Comparison of ENCODE assay signal across 8 cellular contexts in genomic region chr5:14665110-14665822, GRCh38. TPM values are rescaled to one million over a fixed set of nuclear protein-coding genes. Genes with fewer than 3 reads are reported as not detected.
DNase-seq lines count a peak whose midpoint lies in the region; ATAC-seq, FAIRE-seq and TF ChIP-seq lines count a peak whose summit lies in the region.

No MANE protein-coding gene starts in this region.

- peak in 1 of 12 donors; percentile 23 for TF ChIP-seq CTCF in heart left ventricle (IDR thresholded peaks at IDR 0.05)
- no peak for TF ChIP-seq CTCF in progenitor cell of endocrine pancreas (IDR thresholded peaks at IDR 0.05; ENCODE audit: unreplicated experiment)

- H3K4me1 Mint-ChIP-seq in progenitor cell of endocrine pancreas (ENCODE audit: low read depth): peaks cover 28% of the 10 kb centered on the region

- TF ChIP-seq POLR2A in GM12891 (IDR thresholded peaks at IDR 0.05; ENCODE audit: low read depth, low read length): no peak
- TF ChIP-seq POLR2A in heart left ventricle (IDR thresholded peaks at IDR 0.05): no peak

- H3K4me1 ChIP-seq in heart left ventricle: peaks cover 0 to 60% (median 43%) of the 10 kb centered on the region in 12 donors

- H3K9me3 Mint-ChIP-seq in activated naive CD4-positive, alpha-beta T cell treated with anti-CD3 and anti-CD28 coated beads, Interleukin-2, amount 50 U/mL, for 72 hours: peaks cover 0 to 4% of the 10 kb centered on the region in 2 donors
- H3K9me3 Mint-ChIP-seq in progenitor cell of endocrine pancreas (ENCODE audit: low read depth): no peaks in the 10 kb centered on the region

- H3K36me3 ChIP-seq in heart left ventricle: peaks cover 0 to 5% (median 0%) of the 10 kb centered on the region in 9 donors

- peak overlapping the region; percentile 98 for H3K27ac Mint-ChIP-seq in activated naive CD4-positive, alpha-beta T cell treated with anti-CD3 and anti-CD28 coated beads, Interleukin-2, amount 50 U/mL, for 72 hours
- H3K27ac Mint-ChIP-seq in progenitor cell of endocrine pancreas: peak overlapping the region; percentile 93

- 2 to 3% (median 3%) methylated on average over 20 of the region's 20 CpGs for WGBS in heart left ventricle, 4 donors

- peaks cover 37 to 53% of the 10 kb centered on the region in 2 donors for H3K36me3 Mint-ChIP-seq in activated naive CD4-positive, alpha-beta T cell treated with anti-CD3 and anti-CD28 coated beads, Interleukin-2, amount 50 U/mL, for 72 hours
- H3K36me3 Mint-ChIP-seq in progenitor cell of endocrine pancreas (ENCODE audit: insufficient read depth): peaks cover 2% of the 10 kb centered on the region

- H3K27me3 ChIP-seq in heart left ventricle: no peaks in the 10 kb centered on the region

- peak overlapping the region; percentile 80 to 98 (median 91) for H3K27ac ChIP-seq in heart left ventricle

- H3K9me3 ChIP-seq in heart left ventricle: no peaks in the 10 kb centered on the region

- H3K4me3 Mint-ChIP-seq in progenitor cell of endocrine pancreas (ENCODE audit: low read depth): peak overlapping the region; percentile 87

- DNase-seq in AG08395 (ENCODE audit: low spot score) (peak; percentile 14), GM12891 (ENCODE audit: insufficient read length, low spot score) (no peak), NCI-H345 (lab: John Stamatoyannopoulos, UW) (peak; percentile 26), heart left ventricle (peak; percentile 38 to 66 (median 48)), progenitor cell of endocrine pancreas (ENCODE audit: low spot score, unreplicated experiment) (peak; percentile 12), KG1 (lab: John Stamatoyannopoulos, UW) (no peak)
- no peak for DNase-seq in activated naive CD4-positive, alpha-beta T cell treated with anti-CD3 and anti-CD28 coated beads, Interleukin-2, amount 50 U/mL, for 72 hours (ENCODE audit: low spot score in 2 of 2)
- DNase-seq in stimulated activated naive CD4-positive, alpha-beta T cell treated with Interleukin-2 at 50 U/mL for 16 hours (lab: John Stamatoyannopoulos, UW): no peak

- no peaks in the 10 kb centered on the region for H3K27me3 Mint-ChIP-seq in progenitor cell of endocrine pancreas

- peak overlapping the region; percentile 46 to 88 (median 74) for H3K4me3 ChIP-seq in heart left ventricle

- intact Hi-C loops in heart left ventricle (cut with DNase I): no loop called here

- no peak for ATAC-seq in activated naive CD4-positive, alpha-beta T cell treated with anti-CD3 and anti-CD28 coated beads, Interleukin-2, amount 50 U/mL, for 72 hours
- peak in 3 of 4 donors; percentile 16 to 40 (median 16) for ATAC-seq in heart left ventricle

- peak; percentile 31 for FAIRE-seq in GM12891 (lab: Jason Lieb, UNC)

TF ChIP-seq in GM12891, 5 proteins besides CTCF, POLR2A, EP300 and RAD21:
- TF ChIP-seq SPI1 (IDR thresholded peaks at IDR 0.05; ENCODE audit: low read depth, low read length): peak; percentile 75
- no peak for TF ChIP-seq POU2F2 (IDR thresholded peaks at IDR 0.05; ENCODE audit: low read depth, low read length)

RNA-seq across cellular contexts. Expression of gene OTULIN, which starts 0.7 kb away (rescaled TPM):
- polyA plus RNA-seq in GM12891 (2012; ENCODE audit: low read depth, missing spikeins): 12.5 TPM
- 10 to 100 TPM; 59.4 to 60.2 TPM for total RNA-seq in activated naive CD4-positive, alpha-beta T cell treated with anti-CD3 and anti-CD28 coated beads, Interleukin-2, amount 50 U/mL, for 72 hours
- 10 to 100 TPM; 19.3 to 42.0 (median 27.5) TPM for total RNA-seq in heart left ventricle
- 10 to 100 TPM in 1 of 2 donors, 1 to 10 TPM in 1; 7.6 to 12.4 TPM for polyA plus RNA-seq in heart left ventricle
- total RNA-seq in progenitor cell of endocrine pancreas: 30.0 and 36.4 TPM in 2 replicates

Comparison
In these comparisons a context has a peak if more than half of its experiments do, and no peak if none do; other contexts are left out.
1. DNase-seq: peak in AG08395 (single experiment), NCI-H345 (single experiment), heart left ventricle (5 of 5) and progenitor cell of endocrine pancreas (single experiment); none in GM12891 (single experiment), activated naive CD4-positive, alpha-beta T cell treated with anti-CD3 and anti-CD28 coated beads, Interleukin-2, amount 50 U/mL, for 72 hours (0 of 2), stimulated activated naive CD4-positive, alpha-beta T cell treated with Interleukin-2 at 50 U/mL for 16 hours (single experiment) and KG1 (single experiment).
2. ATAC-seq: peak in heart left ventricle (3 of 4); none in activated naive CD4-positive, alpha-beta T cell treated with anti-CD3 and anti-CD28 coated beads, Interleukin-2, amount 50 U/mL, for 72 hours (0 of 2).